1 cellular context compared by ENCODE assay signal in genomic region chr4:1251773-1252066, GRCh38.
TF ChIP-seq lines count a peak whose summit lies in the region.

No MANE protein-coding gene starts in this region.

TF ChIP-seq in IMR-90, 13 proteins besides CTCF, POLR2A, EP300 and RAD21:
- TF ChIP-seq BHLHE40 (IDR thresholded peaks at IDR 0.05; ENCODE audit: low read depth, low read length) = no peak
- TF ChIP-seq RCOR1 (IDR thresholded peaks at IDR 0.05; ENCODE audit: insufficient replicate concordance, low read length) = no peak
- TF ChIP-seq ELK1 (IDR thresholded peaks at IDR 0.05; ENCODE audit: borderline replicate concordance, low read depth, low read length) = no peak
- no peak for TF ChIP-seq FOS (IDR thresholded peaks at IDR 0.05; ENCODE audit: low read depth, low read length)
- TF ChIP-seq SMC3 (IDR thresholded peaks at IDR 0.05; ENCODE audit: low read depth, low read length) = no peak
- no peak for TF ChIP-seq NFE2L2 (IDR thresholded peaks at IDR 0.05; ENCODE audit: low read depth, low read length)
- TF ChIP-seq, protein P1, sequence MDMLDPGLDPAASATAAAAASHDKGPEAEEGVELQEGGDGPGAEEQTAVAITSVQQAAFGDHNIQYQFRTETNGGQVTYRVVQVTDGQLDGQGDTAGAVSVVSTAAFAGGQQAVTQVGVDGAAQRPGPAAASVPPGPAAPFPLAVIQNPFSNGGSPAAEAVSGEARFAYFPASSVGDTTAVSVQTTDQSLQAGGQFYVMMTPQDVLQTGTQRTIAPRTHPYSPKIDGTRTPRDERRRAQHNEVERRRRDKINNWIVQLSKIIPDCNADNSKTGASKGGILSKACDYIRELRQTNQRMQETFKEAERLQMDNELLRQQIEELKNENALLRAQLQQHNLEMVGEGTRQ (IDR thresholded peaks at IDR 0.05; ENCODE audit: low read depth, low read length) = no peak
- no peak for TF ChIP-seq RFX5 (IDR thresholded peaks at IDR 0.05; ENCODE audit: low read depth, low read length)
- TF ChIP-seq MAZ (IDR thresholded peaks at IDR 0.05; ENCODE audit: borderline replicate concordance, low read depth, low read length) = no peak
- no peak for TF ChIP-seq CHD1 (IDR thresholded peaks at IDR 0.05; ENCODE audit: low read depth, low read length)
- TF ChIP-seq CEBPB (IDR thresholded peaks at IDR 0.05; ENCODE audit: low read depth, low read length) = no peak
- TF ChIP-seq MXI1 (IDR thresholded peaks at IDR 0.05; ENCODE audit: borderline replicate concordance, low read depth, low read length) = no peak
- no peak for TF ChIP-seq MAFK (IDR thresholded peaks at IDR 0.05; ENCODE audit: low read depth, low read length)
